In the genomic region with DNA sequence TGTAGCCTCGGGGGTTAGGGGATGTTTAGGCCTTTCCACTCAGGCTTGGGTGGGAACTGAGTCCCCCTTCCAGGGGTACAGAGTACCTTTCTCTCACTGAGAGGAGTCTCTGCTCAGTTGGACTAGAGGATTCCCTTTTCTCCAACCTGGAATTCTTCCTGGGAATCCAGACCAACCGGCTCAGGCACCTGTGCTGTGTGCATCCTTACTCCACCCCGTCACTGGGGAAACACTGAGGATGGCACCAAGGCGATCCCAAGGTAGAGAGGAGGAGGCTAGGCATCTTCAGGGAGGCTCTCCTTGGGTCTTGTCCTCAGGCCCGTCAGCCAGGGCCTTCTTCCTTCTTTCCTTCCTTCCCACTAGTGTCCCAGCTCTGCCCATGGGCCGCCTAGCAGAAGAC, we compare ENCODE assay signal across 22 cellular contexts. TPM values are rescaled to one million over a fixed set of nuclear protein-coding genes. Genes with fewer than 3 reads are reported as not detected.
DNase-seq lines count a peak whose midpoint lies in the region; ATAC-seq and TF ChIP-seq lines count a peak whose summit lies in the region.
"Had no signal": no experiment of that assay in that cellular context is flagged by ENCODE, and none has a peak within 500 bp of the region (broad histone marks: within the 10 kb centered on the region; RNA-seq: fewer than 3 reads in every experiment).

No MANE protein-coding gene starts in this region.

- ATAC-seq in left cardiac atrium (no peak), right cardiac atrium (no peak), left lung (no peak)
- no peak for ATAC-seq in activated CD4-positive, CD25-positive, alpha-beta regulatory T cell treated with anti-CD3 and anti-CD28 coated beads, Interleukin-2, amount 50 U/mL, for 24 hours
- ATAC-seq: left ventricle myocardium superior; naive thymus-derived CD8-positive, alpha-beta T cell had no signal

- no peak for TF ChIP-seq CTCF in esophagus squamous epithelium (IDR thresholded peaks at IDR 0.05)
- TF ChIP-seq CTCF in left lung (IDR thresholded peaks at IDR 0.05): no peak

- 73% methylated on average over 6 of the region's 6 CpGs for WGBS in right cardiac atrium
- WGBS in esophagus squamous epithelium, 2 donors: 20 to 50% methylated on average over 1 to 3 of the region's 6 CpGs
- 92% methylated on average over 6 of the region's 6 CpGs for WGBS in thymus

- DNase-seq in left cardiac atrium (peak; percentile 9), right cardiac atrium (no peak), esophagus squamous epithelium (lab: John Stamatoyannopoulos, UW) (no peak), left lung (no peak)
- DNase-seq: 8988T; activated CD4-positive, alpha-beta T cell treated with anti-CD3 and anti-CD28 coated beads, Interleukin-2, amount 10 ng/mL, durations not matched to agents 7 days and 5 days; activated gamma-delta T cell treated with Interleukin-2 at 50 U/mL for 16 hours; activated T-cell treated with anti-CD3 and anti-CD28 coated beads, Interleukin-2, amount 50 U/mL, for 24 hours; CD4-positive, CD25-positive, alpha-beta regulatory T cell; dermis blood vessel endothelial cell; HFFc6; left ventricle myocardium superior; naive thymus-derived CD8-positive, alpha-beta T cell; NCI-H187; NCI-H2171; NCI-H524; SHP77 treated with DMSO at 0.1 percent for 48 hours; T-helper 9 cell; thyroid gland had no signal

- intact Hi-C loops in left cardiac atrium (cut with DNase I): no loop called here
- intact Hi-C loops in right cardiac atrium (cut with DNase I): no loop called here
- intact Hi-C loops in esophagus squamous epithelium (cut with DNase I): no loop called here
- intact Hi-C loops in left lung (cut with DNase I): no loop called here

- TF ChIP-seq POLR2A in esophagus squamous epithelium (IDR thresholded peaks at IDR 0.05): no peak

- H3K27ac ChIP-seq in right cardiac atrium (ENCODE audit: low read length): no peak overlapping the region
- H3K27ac ChIP-seq in esophagus squamous epithelium: peak overlapping the region; percentile 81 to 89 (median 87)
- H3K27ac ChIP-seq in thymus (ENCODE audit: low read depth): peak overlapping the region; percentile 75
- H3K27ac ChIP-seq in left lung: no peak overlapping the region
- H3K27ac ChIP-seq: thyroid gland had no signal

- no peak overlapping the region for H3K4me3 ChIP-seq in right cardiac atrium (ENCODE audit: low read length)
- H3K4me3 ChIP-seq in esophagus squamous epithelium: peak overlapping the region in 3 of 4 donors; percentile 46 to 57 (median 51)
- no peak overlapping the region for H3K4me3 ChIP-seq in thymus (ENCODE audit: low read length)
- H3K4me3 ChIP-seq in left lung: no peak overlapping the region
- H3K4me3 ChIP-seq: GM23338, thyroid gland had no signal

- H3K4me1 ChIP-seq in right cardiac atrium (ENCODE audit: control insufficient read depth, insufficient read depth, low read length) (no peaks in the 10 kb centered on the region), esophagus squamous epithelium (peaks cover 13 to 94% (median 39%) of the 10 kb centered on the region in 3 donors), thymus (ENCODE audit: control insufficient read depth, insufficient read depth, low read length) (no peaks in the 10 kb centered on the region), left lung (no peaks in the 10 kb centered on the region)

- peaks cover 17 to 74% (median 23%) of the 10 kb centered on the region in 3 donors for H3K36me3 ChIP-seq in esophagus squamous epithelium
- peaks cover 15% of the 10 kb centered on the region for H3K36me3 ChIP-seq in thymus (ENCODE audit: control insufficient read depth, insufficient read depth)
- peaks cover 0 to 40% of the 10 kb centered on the region in 2 donors for H3K36me3 ChIP-seq in left lung

- no peaks in the 10 kb centered on the region for H3K27me3 ChIP-seq in right cardiac atrium (ENCODE audit: control insufficient read depth, insufficient read depth)
- H3K27me3 ChIP-seq in esophagus squamous epithelium: no peaks in the 10 kb centered on the region
- no peaks in the 10 kb centered on the region for H3K27me3 ChIP-seq in thymus (ENCODE audit: control insufficient read depth, insufficient read depth)
- H3K27me3 ChIP-seq in left lung: no peaks in the 10 kb centered on the region
- H3K27me3 ChIP-seq: thyroid gland had no signal

- H3K9me3 ChIP-seq in right cardiac atrium (ENCODE audit: control insufficient read depth, low read length) (no peaks in the 10 kb centered on the region), esophagus squamous epithelium (no peaks in the 10 kb centered on the region), thymus (ENCODE audit: control insufficient read depth) (no peaks in the 10 kb centered on the region), left lung (no peaks in the 10 kb centered on the region)
- H3K9me3 ChIP-seq: thyroid gland had no signal

RNA-seq across cellular contexts. Expression of a gene that starts 0.9 kb away (rescaled TPM):
- total RNA-seq in left cardiac atrium (1 to 10 TPM; 5.5 to 6.4 TPM), right cardiac atrium (1 to 10 TPM in 1 of 4 donors, under 1 TPM in 3; 0.36 to 2.0 (median 0.58) TPM), esophagus squamous epithelium (1,000 to 10,000 TPM in 2 of 4 donors, 100 to 1,000 TPM in 2; 566 to 1,879 (median 1,037) TPM), left lung (1 to 10 TPM; 7.6 to 9.6 TPM)
- polyA plus RNA-seq in right cardiac atrium (0.16 TPM), thymus (41.0 TPM)
- polyA plus RNA-seq: CD4-positive, CD25-positive, alpha-beta regulatory T cell had no signal

RNA-seq across cellular contexts. Expression of a gene that starts 7.5 kb away (rescaled TPM):
- 10 to 100 TPM; 16.1 to 18.6 TPM for total RNA-seq in left cardiac atrium
- 10 to 100 TPM; 18.1 to 21.4 (median 20.8) TPM for total RNA-seq in right cardiac atrium
- polyA plus RNA-seq in right cardiac atrium: 20.7 TPM
- total RNA-seq in esophagus squamous epithelium: 100 to 1,000 TPM in 2 of 4 donors, 10 to 100 TPM in 2; 68.9 to 171 (median 108) TPM
- 40.4 TPM for polyA plus RNA-seq in thymus
- total RNA-seq in left lung: 10 to 100 TPM; 49.3 to 53.3 TPM

RNA-seq across cellular contexts. Expression of a gene that starts 21.4 kb away (rescaled TPM):
- total RNA-seq in left cardiac atrium (10 to 100 TPM; 45.3 to 49.2 TPM), right cardiac atrium (10 to 100 TPM; 38.9 to 45.9 (median 45.3) TPM), esophagus squamous epithelium (10 to 100 TPM; 46.3 to 94.3 (median 56.1) TPM), left lung (100 to 1,000 TPM; 105 to 110 TPM)
- polyA plus RNA-seq in right cardiac atrium (23.0 TPM), thymus (81.6 TPM)

RNA-seq across cellular contexts. Expression of a gene that starts 31.1 kb away (rescaled TPM):
- total RNA-seq in left cardiac atrium: 10 to 100 TPM; 24.1 to 34.1 TPM
- 10 to 100 TPM; 32.4 to 45.4 (median 34.6) TPM for total RNA-seq in right cardiac atrium
- polyA plus RNA-seq in right cardiac atrium: 30.3 TPM
- 10 to 100 TPM; 18.5 to 47.7 (median 33.1) TPM for total RNA-seq in esophagus squamous epithelium
- 53.6 TPM for polyA plus RNA-seq in thymus
- total RNA-seq in left lung: 10 to 100 TPM; 63.6 to 69.6 TPM

RNA-seq across cellular contexts. Expression of a gene that starts 31.7 kb away (rescaled TPM):
- total RNA-seq in left cardiac atrium (100 to 1,000 TPM; 162 to 186 TPM), right cardiac atrium (100 to 1,000 TPM; 167 to 190 (median 183) TPM), esophagus squamous epithelium (100 to 1,000 TPM in 3 of 4 donors, 10 to 100 TPM in 1; 93.1 to 182 (median 121) TPM), left lung (100 to 1,000 TPM; 162 to 163 TPM)
- polyA plus RNA-seq in right cardiac atrium (302 TPM), thymus (214 TPM)

Comparison
In these comparisons a context has a peak if more than half of its experiments do, and no peak if none do; other contexts are left out.
1. H3K27ac ChIP-seq: peak in esophagus squamous epithelium (4 of 4) and thymus (single experiment); none in right cardiac atrium (single experiment) and left lung (0 of 2).
2. H3K4me3 ChIP-seq: peak in esophagus squamous epithelium (3 of 4); none in right cardiac atrium (single experiment), thymus (single experiment) and left lung (0 of 2).
3. RNA of a gene that starts 0.9 kb away (total RNA-seq): 566 to 1,879 TPM in esophagus squamous epithelium; 7.6 to 9.6 TPM in left lung, 5.5 to 6.4 TPM in left cardiac atrium and 0.36 to 2.0 TPM in right cardiac atrium; every median in the first group is over 10 times any median in the second.